In the genomic region with DNA sequence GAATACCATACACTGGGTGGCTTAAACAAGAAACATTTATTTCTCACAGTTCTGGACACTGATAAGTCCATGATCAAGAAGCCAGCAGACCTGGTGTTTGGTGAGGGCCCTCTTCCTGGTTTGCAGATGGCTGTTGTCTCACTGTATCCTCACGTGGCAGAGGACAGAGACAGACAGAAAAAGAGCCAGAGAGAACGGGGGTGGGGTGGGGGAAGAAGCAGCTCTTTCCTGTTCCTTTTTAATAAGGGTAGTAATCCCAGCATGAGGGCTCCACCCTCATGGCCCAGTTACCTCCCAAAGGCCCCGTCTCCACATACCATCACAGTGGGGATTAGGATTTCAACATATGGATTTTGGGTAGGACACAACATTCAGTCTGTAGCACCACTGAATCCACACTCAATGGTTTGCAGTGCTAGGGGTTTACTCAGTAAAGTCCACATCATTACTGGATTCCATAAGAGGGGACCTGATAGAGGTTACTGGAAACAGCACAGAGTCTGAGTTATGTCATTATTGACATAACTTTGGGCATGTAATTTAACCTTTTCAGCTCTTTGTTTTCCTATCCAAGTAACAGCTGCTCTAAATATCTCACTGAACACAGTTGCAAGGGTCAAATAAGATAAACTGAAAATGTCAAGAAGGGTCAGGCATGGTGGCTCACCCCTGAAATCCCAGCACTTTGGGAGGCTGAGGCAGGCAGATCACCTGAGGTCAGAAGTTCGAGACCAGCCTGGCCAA, we compare ENCODE assay signal across 1 cellular context.
TF ChIP-seq lines count a peak whose summit lies in the region.

No MANE protein-coding gene starts in this region.

TF ChIP-seq in HepG2, 621 proteins besides CTCF, POLR2A, EP300 and RAD21 (continued from another document and continues in another):
- TF ChIP-seq ZNF746 (CRISPR knock-in tag; IDR thresholded peaks at IDR 0.05), result no peak
- 0 out of 2 replicates have a peak, but pooled peaks have one; percentile 49 for TF ChIP-seq KAT7 (CRISPR knock-in tag; IDR thresholded peaks at IDR 0.05; ENCODE audit: borderline replicate concordance)
- no peak for TF ChIP-seq PAWR (CRISPR knock-in tag; IDR thresholded peaks at IDR 0.05; ENCODE audit: borderline replicate concordance)
- peak; percentile 96 for TF ChIP-seq RARA (CRISPR knock-in tag; IDR thresholded peaks at IDR 0.05)
- TF ChIP-seq, protein P1, sequence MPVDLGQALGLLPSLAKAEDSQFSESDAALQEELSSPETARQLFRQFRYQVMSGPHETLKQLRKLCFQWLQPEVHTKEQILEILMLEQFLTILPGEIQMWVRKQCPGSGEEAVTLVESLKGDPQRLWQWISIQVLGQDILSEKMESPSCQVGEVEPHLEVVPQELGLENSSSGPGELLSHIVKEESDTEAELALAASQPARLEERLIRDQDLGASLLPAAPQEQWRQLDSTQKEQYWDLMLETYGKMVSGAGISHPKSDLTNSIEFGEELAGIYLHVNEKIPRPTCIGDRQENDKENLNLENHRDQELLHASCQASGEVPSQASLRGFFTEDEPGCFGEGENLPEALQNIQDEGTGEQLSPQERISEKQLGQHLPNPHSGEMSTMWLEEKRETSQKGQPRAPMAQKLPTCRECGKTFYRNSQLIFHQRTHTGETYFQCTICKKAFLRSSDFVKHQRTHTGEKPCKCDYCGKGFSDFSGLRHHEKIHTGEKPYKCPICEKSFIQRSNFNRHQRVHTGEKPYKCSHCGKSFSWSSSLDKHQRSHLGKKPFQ (CRISPR knock-in tag; IDR thresholded peaks at IDR 0.05; ENCODE audit: insufficient replicate concordance), result no peak
- no peak for TF ChIP-seq JUNB (CRISPR knock-in tag; IDR thresholded peaks at IDR 0.05; ENCODE audit: borderline replicate concordance)
- peak; percentile 93 for TF ChIP-seq NCOA2 (CRISPR knock-in tag; IDR thresholded peaks at IDR 0.05)
- TF ChIP-seq SNRNP70 (IDR thresholded peaks at IDR 0.05; ENCODE audit: low read depth, low read length), result no peak
- no peak; the same call in 1 of the 2 replicates for TF ChIP-seq SMAD3 (CRISPR knock-in tag; IDR thresholded peaks at IDR 0.05)
- peak; percentile 83; the same call in 1 of the 2 replicates for TF ChIP-seq ZBTB20 (CRISPR knock-in tag; IDR thresholded peaks at IDR 0.05; ENCODE audit: borderline replicate concordance, low read depth)
- TF ChIP-seq KLF13 (CRISPR knock-in tag; IDR thresholded peaks at IDR 0.05), result no peak
- no peak for TF ChIP-seq ZNF766 (CRISPR knock-in tag; IDR thresholded peaks at IDR 0.05; ENCODE audit: borderline replicate concordance)
- TF ChIP-seq NBN (conservative IDR thresholded peaks at IDR 0.05), result no peak
- 0 out of 2 replicates have a peak, but pooled peaks have one; percentile 73 for TF ChIP-seq ERF (CRISPR knock-in tag; IDR thresholded peaks at IDR 0.05)
- TF ChIP-seq SNAI1 (CRISPR knock-in tag; IDR thresholded peaks at IDR 0.05; ENCODE audit: borderline replicate concordance), result no peak
- peak; percentile 47; the same call in 1 of the 2 replicates for TF ChIP-seq ZNF569 (CRISPR knock-in tag; IDR thresholded peaks at IDR 0.05; ENCODE audit: borderline replicate concordance)
- TF ChIP-seq MIER2 (CRISPR knock-in tag; IDR thresholded peaks at IDR 0.05), result no peak
- peak; percentile 80; the same call in 1 of the 2 replicates for TF ChIP-seq ZNF792 (CRISPR knock-in tag; IDR thresholded peaks at IDR 0.05)
- peak; percentile 49; the same call in 1 of the 2 replicates for TF ChIP-seq ZNF788 (CRISPR knock-in tag; IDR thresholded peaks at IDR 0.05; ENCODE audit: borderline replicate concordance)
- 0 out of 2 replicates have a peak, but pooled peaks have one; percentile 22 for TF ChIP-seq MZF1 (CRISPR knock-in tag; IDR thresholded peaks at IDR 0.05; ENCODE audit: borderline replicate concordance)
- TF ChIP-seq ZBTB3 (CRISPR knock-in tag; IDR thresholded peaks at IDR 0.05; ENCODE audit: borderline replicate concordance, low read depth), result no peak
- no peak for TF ChIP-seq SRY (CRISPR knock-in tag; IDR thresholded peaks at IDR 0.05)
- TF ChIP-seq HDAC1 (CRISPR knock-in tag; IDR thresholded peaks at IDR 0.05), result 0 out of 2 replicates have a peak, but pooled peaks have one; percentile 56
- peak; percentile 84 for TF ChIP-seq ZNF331 (CRISPR knock-in tag; IDR thresholded peaks at IDR 0.05)
- peak; percentile 60; the same call in 1 of the 2 replicates for TF ChIP-seq FOXK2 (IDR thresholded peaks at IDR 0.05)
- TF ChIP-seq ZNF282 (IDR thresholded peaks at IDR 0.05; ENCODE audit: partially characterized antibody), result no peak
- TF ChIP-seq, protein P2, sequence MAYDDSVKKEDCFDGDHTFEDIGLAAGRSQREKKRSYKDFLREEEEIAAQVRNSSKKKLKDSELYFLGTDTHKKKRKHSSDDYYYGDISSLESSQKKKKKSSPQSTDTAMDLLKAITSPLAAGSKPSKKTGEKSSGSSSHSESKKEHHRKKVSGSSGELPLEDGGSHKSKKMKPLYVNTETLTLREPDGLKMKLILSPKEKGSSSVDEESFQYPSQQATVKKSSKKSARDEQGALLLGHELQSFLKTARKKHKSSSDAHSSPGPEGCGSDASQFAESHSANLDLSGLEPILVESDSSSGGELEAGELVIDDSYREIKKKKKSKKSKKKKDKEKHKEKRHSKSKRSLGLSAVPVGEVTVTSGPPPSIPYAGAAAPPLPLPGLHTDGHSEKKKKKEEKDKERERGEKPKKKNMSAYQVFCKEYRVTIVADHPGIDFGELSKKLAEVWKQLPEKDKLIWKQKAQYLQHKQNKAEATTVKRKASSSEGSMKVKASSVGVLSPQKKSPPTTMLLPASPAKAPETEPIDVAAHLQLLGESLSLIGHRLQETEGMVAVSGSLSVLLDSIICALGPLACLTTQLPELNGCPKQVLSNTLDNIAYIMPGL (CRISPR knock-in tag; IDR thresholded peaks at IDR 0.05; ENCODE audit: borderline replicate concordance in 1 of 2, low read depth in 1 of 2), result peak in 1 of 2 experiments; percentile 77; a peak in 1 of 4 replicates
- no peak for TF ChIP-seq MYC (CRISPR knock-in tag; IDR thresholded peaks at IDR 0.05; ENCODE audit: borderline replicate concordance)
- TF ChIP-seq KLF9 (CRISPR knock-in tag; IDR thresholded peaks at IDR 0.05; ENCODE audit: low read depth), result no peak
- no peak for TF ChIP-seq ZNF296 (CRISPR knock-in tag; conservative IDR thresholded peaks at IDR 0.05)
- no peak for TF ChIP-seq ZNF562 (CRISPR knock-in tag; IDR thresholded peaks at IDR 0.05; ENCODE audit: borderline replicate concordance)
- TF ChIP-seq ZNF431 (CRISPR knock-in tag; IDR thresholded peaks at IDR 0.05; ENCODE audit: borderline replicate concordance, low read depth), result peak; percentile 61; the same call in 1 of the 2 replicates
- TF ChIP-seq ZNF160 (CRISPR knock-in tag; IDR thresholded peaks at IDR 0.05), result no peak
- TF ChIP-seq CENPT (CRISPR knock-in tag; IDR thresholded peaks at IDR 0.05; ENCODE audit: low read depth), result no peak
- TF ChIP-seq, protein P3, sequence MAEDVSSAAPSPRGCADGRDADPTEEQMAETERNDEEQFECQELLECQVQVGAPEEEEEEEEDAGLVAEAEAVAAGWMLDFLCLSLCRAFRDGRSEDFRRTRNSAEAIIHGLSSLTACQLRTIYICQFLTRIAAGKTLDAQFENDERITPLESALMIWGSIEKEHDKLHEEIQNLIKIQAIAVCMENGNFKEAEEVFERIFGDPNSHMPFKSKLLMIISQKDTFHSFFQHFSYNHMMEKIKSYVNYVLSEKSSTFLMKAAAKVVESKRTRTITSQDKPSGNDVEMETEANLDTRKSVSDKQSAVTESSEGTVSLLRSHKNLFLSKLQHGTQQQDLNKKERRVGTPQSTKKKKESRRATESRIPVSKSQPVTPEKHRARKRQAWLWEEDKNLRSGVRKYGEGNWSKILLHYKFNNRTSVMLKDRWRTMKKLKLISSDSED (CRISPR knock-in tag; IDR thresholded peaks at IDR 0.05), result no peak
- no peak for TF ChIP-seq JUND (CRISPR knock-in tag; IDR thresholded peaks at IDR 0.05)
- TF ChIP-seq ZNF17 (CRISPR knock-in tag; IDR thresholded peaks at IDR 0.05), result no peak
- TF ChIP-seq ZNF790 (CRISPR knock-in tag; IDR thresholded peaks at IDR 0.05; ENCODE audit: borderline replicate concordance), result 0 out of 2 replicates have a peak, but pooled peaks have one; percentile 36
- TF ChIP-seq ZNF572 (CRISPR knock-in tag; IDR thresholded peaks at IDR 0.05), result no peak
- TF ChIP-seq ZFX (CRISPR knock-in tag; IDR thresholded peaks at IDR 0.05; ENCODE audit: low read depth), result no peak
- TF ChIP-seq ZNF496 (CRISPR knock-in tag; IDR thresholded peaks at IDR 0.05; ENCODE audit: insufficient replicate concordance), result no peak
- no peak for TF ChIP-seq FOXP1 (IDR thresholded peaks at IDR 0.05)
- TF ChIP-seq FOXP1 (CRISPR knock-in tag; IDR thresholded peaks at IDR 0.05), result peak; percentile 85
- TF ChIP-seq RNF2 (conservative IDR thresholded peaks at IDR 0.05; ENCODE audit: low read depth), result no peak
- TF ChIP-seq KLF15 (CRISPR knock-in tag; IDR thresholded peaks at IDR 0.05; ENCODE audit: borderline replicate concordance), result no peak
- TF ChIP-seq, protein P4, sequence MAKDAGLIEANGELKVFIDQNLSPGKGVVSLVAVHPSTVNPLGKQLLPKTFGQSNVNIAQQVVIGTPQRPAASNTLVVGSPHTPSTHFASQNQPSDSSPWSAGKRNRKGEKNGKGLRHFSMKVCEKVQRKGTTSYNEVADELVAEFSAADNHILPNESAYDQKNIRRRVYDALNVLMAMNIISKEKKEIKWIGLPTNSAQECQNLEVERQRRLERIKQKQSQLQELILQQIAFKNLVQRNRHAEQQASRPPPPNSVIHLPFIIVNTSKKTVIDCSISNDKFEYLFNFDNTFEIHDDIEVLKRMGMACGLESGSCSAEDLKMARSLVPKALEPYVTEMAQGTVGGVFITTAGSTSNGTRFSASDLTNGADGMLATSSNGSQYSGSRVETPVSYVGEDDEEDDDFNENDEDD (CRISPR knock-in tag; IDR thresholded peaks at IDR 0.05; ENCODE audit: borderline replicate concordance), result no peak
- no peak for TF ChIP-seq SYNCRIP (IDR thresholded peaks at IDR 0.05; ENCODE audit: insufficient read depth, low read depth, low read length)
- no peak for TF ChIP-seq JDP2 (CRISPR knock-in tag; IDR thresholded peaks at IDR 0.05; ENCODE audit: borderline replicate concordance)
- no peak for TF ChIP-seq SP140L (CRISPR knock-in tag; IDR thresholded peaks at IDR 0.05; ENCODE audit: borderline replicate concordance)
- TF ChIP-seq STAT5B (CRISPR knock-in tag; IDR thresholded peaks at IDR 0.05), result no peak
- TF ChIP-seq ZFP62 (CRISPR knock-in tag; IDR thresholded peaks at IDR 0.05), result no peak
- TF ChIP-seq, protein P5, sequence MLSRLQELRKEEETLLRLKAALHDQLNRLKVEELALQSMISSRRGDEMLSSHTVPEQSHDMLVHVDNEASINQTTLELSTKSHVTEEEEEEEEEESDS (CRISPR knock-in tag; IDR thresholded peaks at IDR 0.05; ENCODE audit: borderline replicate concordance), result 0 out of 2 replicates have a peak, but pooled peaks have one; percentile 36
- TF ChIP-seq NCOA1 (CRISPR knock-in tag; IDR thresholded peaks at IDR 0.05), result no peak
- TF ChIP-seq YEATS4 (CRISPR knock-in tag; IDR thresholded peaks at IDR 0.05; ENCODE audit: borderline replicate concordance), result peak; percentile 62; the same call in 1 of the 2 replicates
- peak; percentile 90 for TF ChIP-seq SAP130 (CRISPR knock-in tag; IDR thresholded peaks at IDR 0.05; ENCODE audit: low read depth)
- peak; percentile 64; the same call in 1 of the 2 replicates for TF ChIP-seq RXRA (CRISPR knock-in tag; IDR thresholded peaks at IDR 0.05)
- TF ChIP-seq SP4 (CRISPR knock-in tag; IDR thresholded peaks at IDR 0.05), result peak; percentile 25; the same call in 1 of the 2 replicates
- no peak for TF ChIP-seq AKAP8 (CRISPR knock-in tag; IDR thresholded peaks at IDR 0.05)
- TF ChIP-seq AGO1 (IDR thresholded peaks at IDR 0.05; ENCODE audit: low read depth, low read length, poor library complexity, severe bottlenecking), result no peak
- no peak for TF ChIP-seq ARID2 (CRISPR knock-in tag; IDR thresholded peaks at IDR 0.05; ENCODE audit: borderline replicate concordance)
- TF ChIP-seq PITX1 (CRISPR knock-in tag; IDR thresholded peaks at IDR 0.05), result peak; percentile 82
- no peak for TF ChIP-seq CHCHD3 (CRISPR knock-in tag; IDR thresholded peaks at IDR 0.05)
- no peak for TF ChIP-seq MAFF (IDR thresholded peaks at IDR 0.05; ENCODE audit: low read depth, low read length)
- no peak for TF ChIP-seq TSC22D2 (CRISPR knock-in tag; IDR thresholded peaks at IDR 0.05; ENCODE audit: borderline replicate concordance)
- no peak for TF ChIP-seq ZNF547 (CRISPR knock-in tag; IDR thresholded peaks at IDR 0.05)
- 0 out of 2 replicates have a peak, but pooled peaks have one; percentile 52 for TF ChIP-seq ZNF317 (CRISPR knock-in tag; IDR thresholded peaks at IDR 0.05)
- TF ChIP-seq FOXA1 (IDR thresholded peaks at IDR 0.05), result peak; percentile 88
- peak; percentile 94 for TF ChIP-seq FOXA1 (CRISPR knock-in tag; IDR thresholded peaks at IDR 0.05)
- TF ChIP-seq SMYD3 (CRISPR knock-in tag; IDR thresholded peaks at IDR 0.05), result no peak
- peak; percentile 94 for TF ChIP-seq SOX5 (CRISPR knock-in tag; IDR thresholded peaks at IDR 0.05; ENCODE audit: borderline replicate concordance)
- TF ChIP-seq, protein P6, sequence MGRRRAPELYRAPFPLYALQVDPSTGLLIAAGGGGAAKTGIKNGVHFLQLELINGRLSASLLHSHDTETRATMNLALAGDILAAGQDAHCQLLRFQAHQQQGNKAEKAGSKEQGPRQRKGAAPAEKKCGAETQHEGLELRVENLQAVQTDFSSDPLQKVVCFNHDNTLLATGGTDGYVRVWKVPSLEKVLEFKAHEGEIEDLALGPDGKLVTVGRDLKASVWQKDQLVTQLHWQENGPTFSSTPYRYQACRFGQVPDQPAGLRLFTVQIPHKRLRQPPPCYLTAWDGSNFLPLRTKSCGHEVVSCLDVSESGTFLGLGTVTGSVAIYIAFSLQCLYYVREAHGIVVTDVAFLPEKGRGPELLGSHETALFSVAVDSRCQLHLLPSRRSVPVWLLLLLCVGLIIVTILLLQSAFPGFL (CRISPR knock-in tag; IDR thresholded peaks at IDR 0.05), result no peak
- TF ChIP-seq CAMTA2 (CRISPR knock-in tag; IDR thresholded peaks at IDR 0.05; ENCODE audit: borderline replicate concordance), result no peak
- TF ChIP-seq, protein P7, sequence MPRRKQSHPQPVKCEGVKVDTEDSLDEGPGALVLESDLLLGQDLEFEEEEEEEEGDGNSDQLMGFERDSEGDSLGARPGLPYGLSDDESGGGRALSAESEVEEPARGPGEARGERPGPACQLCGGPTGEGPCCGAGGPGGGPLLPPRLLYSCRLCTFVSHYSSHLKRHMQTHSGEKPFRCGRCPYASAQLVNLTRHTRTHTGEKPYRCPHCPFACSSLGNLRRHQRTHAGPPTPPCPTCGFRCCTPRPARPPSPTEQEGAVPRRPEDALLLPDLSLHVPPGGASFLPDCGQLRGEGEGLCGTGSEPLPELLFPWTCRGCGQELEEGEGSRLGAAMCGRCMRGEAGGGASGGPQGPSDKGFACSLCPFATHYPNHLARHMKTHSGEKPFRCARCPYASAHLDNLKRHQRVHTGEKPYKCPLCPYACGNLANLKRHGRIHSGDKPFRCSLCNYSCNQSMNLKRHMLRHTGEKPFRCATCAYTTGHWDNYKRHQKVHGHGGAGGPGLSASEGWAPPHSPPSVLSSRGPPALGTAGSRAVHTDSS (CRISPR knock-in tag; conservative IDR thresholded peaks at IDR 0.05), result no peak
- TF ChIP-seq ZNF557 (CRISPR knock-in tag; IDR thresholded peaks at IDR 0.05), result 0 out of 2 replicates have a peak, but pooled peaks have one; percentile 20
- no peak for TF ChIP-seq ZBTB7A (CRISPR knock-in tag; IDR thresholded peaks at IDR 0.05)
- TF ChIP-seq ZNF256 (CRISPR knock-in tag; conservative IDR thresholded peaks at IDR 0.05), result no peak
- TF ChIP-seq SIN3B (IDR thresholded peaks at IDR 0.05; ENCODE audit: low read length), result no peak
